Comparison of ENCODE assay signal across 1 cellular context in the genomic region with DNA sequence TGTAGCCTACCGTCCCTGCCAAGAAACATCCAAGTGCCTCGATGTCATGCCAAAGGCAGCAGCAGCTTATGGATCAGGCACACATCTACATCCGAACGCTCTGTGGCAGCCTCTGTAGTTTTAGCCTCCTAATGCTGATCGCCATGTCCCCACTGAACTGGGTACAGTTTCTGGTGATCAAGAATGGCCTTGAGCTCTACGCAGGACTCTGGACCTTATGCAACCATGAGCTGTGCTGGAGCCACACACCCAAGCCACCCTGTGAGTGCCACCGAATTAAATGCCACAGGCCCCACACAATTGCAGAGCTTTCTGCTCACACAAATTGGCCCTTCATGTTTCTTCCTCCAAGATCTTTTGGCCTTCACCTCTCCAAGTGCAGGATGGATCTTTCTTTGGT.
TF ChIP-seq lines count a peak whose summit lies in the region.

No MANE protein-coding gene starts in this region.

TF ChIP-seq in HepG2, 621 proteins besides CTCF, POLR2A, EP300 and RAD21 (continued from another document):
- TF ChIP-seq, protein P1, sequence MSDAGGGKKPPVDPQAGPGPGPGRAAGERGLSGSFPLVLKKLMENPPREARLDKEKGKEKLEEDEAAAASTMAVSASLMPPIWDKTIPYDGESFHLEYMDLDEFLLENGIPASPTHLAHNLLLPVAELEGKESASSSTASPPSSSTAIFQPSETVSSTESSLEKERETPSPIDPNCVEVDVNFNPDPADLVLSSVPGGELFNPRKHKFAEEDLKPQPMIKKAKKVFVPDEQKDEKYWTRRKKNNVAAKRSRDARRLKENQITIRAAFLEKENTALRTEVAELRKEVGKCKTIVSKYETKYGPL (CRISPR knock-in tag; IDR thresholded peaks at IDR 0.05): peak; percentile 75; the same call in 1 of the 2 replicates
- no peak for TF ChIP-seq MZF1 (CRISPR knock-in tag; IDR thresholded peaks at IDR 0.05; ENCODE audit: borderline replicate concordance)
- 0 out of 2 replicates have a peak, but pooled peaks have one; percentile 6 for TF ChIP-seq KDM1A (CRISPR knock-in tag; IDR thresholded peaks at IDR 0.05)
- no peak for TF ChIP-seq ZNF879 (CRISPR knock-in tag; IDR thresholded peaks at IDR 0.05)
TF ChIP-seq in HepG2: peak in this region for 63.
